In the genomic region with DNA sequence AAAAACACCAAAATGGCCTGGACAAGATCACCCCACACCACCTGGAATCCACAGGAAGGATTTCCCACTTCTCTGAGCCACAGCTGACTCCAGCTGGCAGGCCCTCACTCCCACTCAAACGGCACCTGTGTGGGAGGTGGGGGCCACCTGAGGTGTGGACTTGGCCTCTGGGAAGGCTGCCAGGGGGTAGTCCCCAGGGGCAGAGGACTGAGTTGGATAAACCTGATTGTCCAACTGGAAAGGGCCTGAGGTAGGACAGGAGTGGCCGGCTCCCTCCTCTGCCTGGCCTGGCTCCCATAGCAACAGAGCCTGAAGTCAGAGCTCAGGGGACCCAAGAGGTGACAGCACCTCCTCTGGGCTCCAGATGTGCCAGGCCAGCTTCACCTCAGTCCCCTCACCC, we compare ENCODE assay signal across 19 cellular contexts.
"Had no signal": no experiment of that assay in that cellular context is flagged by ENCODE, and none has a peak within 500 bp of the region (broad histone marks: within the 10 kb centered on the region; RNA-seq: fewer than 3 reads in every experiment).

No MANE protein-coding gene starts in this region.

- H3K79me2 ChIP-seq: hepatocyte had no signal

- H3K9me3 ChIP-seq: neutrophil, psoas muscle, right lobe of liver, tibial artery, upper lobe of left lung, uterus had no signal

- DNase-seq: dorsolateral prefrontal cortex; effector CD8-positive, alpha-beta T cell; foreskin melanocyte; head of caudate nucleus; left colon; left ventricle myocardium superior; mesenchymal stem cell; midbrain; psoas muscle; retina; right lobe of liver; stimulated activated CD4-positive, alpha-beta T cell treated with anti-CD3 and anti-CD28 coated beads, Interleukin-4, amount 100 ng/mL, for 24 hours; tibial artery; upper lobe of left lung; uterus had no signal

- H3K36me3 ChIP-seq: neutrophil, right lobe of liver, tibial artery, upper lobe of left lung, uterus had no signal

- ATAC-seq: left colon; left ventricle myocardium superior; psoas muscle; right lobe of liver; stimulated activated memory B cell treated with anti-CD40 and anti-IgM and Interleukin-4, amounts not matched to agents 10 μg/mL and 1 μg/mL and 100 μg/mL, for 72 hours had no signal

- H3K4me3 ChIP-seq: dorsolateral prefrontal cortex, hepatocyte, lung, psoas muscle, right lobe of liver, tibial artery, upper lobe of left lung, uterus had no signal

- H3K4me2 ChIP-seq: hepatocyte had no signal

- H3K27ac ChIP-seq: hepatocyte, neutrophil, psoas muscle, right lobe of liver, tibial artery, upper lobe of left lung, uterus had no signal

- H2AFZ ChIP-seq: hepatocyte had no signal

- H3K4me1 ChIP-seq: psoas muscle, right lobe of liver, tibial artery, upper lobe of left lung, uterus had no signal

- H3K27me3 ChIP-seq: hepatocyte, neutrophil, right lobe of liver, upper lobe of left lung, uterus had no signal
